Comparison of ENCODE assay signal across 1 cellular context in the genomic region with DNA sequence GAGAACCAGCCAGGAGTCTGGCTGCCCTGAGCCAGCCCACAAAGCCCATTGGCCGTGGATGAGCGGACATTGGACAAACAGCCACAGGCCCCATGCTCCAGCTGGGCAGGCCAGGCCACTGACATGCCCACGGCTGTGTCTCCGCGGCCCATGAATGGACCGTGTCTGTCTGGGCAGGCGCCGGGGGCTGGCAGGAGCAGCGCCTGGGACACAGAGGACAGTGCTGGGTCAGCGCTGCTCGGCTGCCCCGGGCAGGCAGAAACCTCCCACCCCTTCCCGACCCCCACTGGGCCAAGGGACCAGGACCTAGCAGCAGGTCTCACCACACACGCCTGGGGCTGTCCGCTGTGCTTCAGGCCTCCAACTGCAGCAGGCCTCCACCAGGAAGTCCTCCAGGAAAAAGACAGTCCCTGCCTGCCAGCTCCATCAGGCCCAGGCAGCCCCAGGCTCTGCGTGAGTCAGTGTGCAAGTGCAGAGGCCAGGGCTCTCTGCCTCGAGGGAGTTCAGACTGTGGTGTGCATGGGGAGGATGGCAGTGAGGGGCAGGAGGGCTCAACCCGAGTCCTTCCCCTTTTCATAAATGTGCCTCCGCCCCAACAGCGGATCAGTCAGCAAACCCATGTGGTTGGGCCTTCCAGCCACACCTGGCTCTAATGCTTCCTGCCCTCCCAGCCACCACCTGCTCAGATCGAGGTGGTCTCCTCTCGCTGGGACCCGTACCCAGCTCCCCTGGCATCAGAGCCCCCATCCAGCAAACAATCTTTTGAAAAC.
TF ChIP-seq lines count a peak whose summit lies in the region.

No MANE protein-coding gene starts in this region.

TF ChIP-seq in HepG2, 621 proteins besides CTCF, POLR2A, EP300 and RAD21 (continued from another document and continues in another):
- TF ChIP-seq TBX2 (CRISPR knock-in tag; IDR thresholded peaks at IDR 0.05; ENCODE audit: borderline replicate concordance) (0 out of 2 replicates have a peak, but pooled peaks have one; percentile 24), HNF4G (IDR thresholded peaks at IDR 0.05; ENCODE audit: borderline replicate concordance, low read depth, low read length) (no peak), HNF4G (CRISPR knock-in tag; IDR thresholded peaks at IDR 0.05; ENCODE audit: borderline replicate concordance, low read depth) (0 out of 2 replicates have a peak, but pooled peaks have one; percentile 52), MYC (CRISPR knock-in tag; IDR thresholded peaks at IDR 0.05; ENCODE audit: borderline replicate concordance) (peak; percentile 3), PHF8 (CRISPR knock-in tag; IDR thresholded peaks at IDR 0.05) (peak; percentile 64), ZNF317 (CRISPR knock-in tag; IDR thresholded peaks at IDR 0.05) (no peak; the same call in 1 of the 2 replicates), KAT8 (CRISPR knock-in tag; IDR thresholded peaks at IDR 0.05) (no peak), ZNF24 (IDR thresholded peaks at IDR 0.05) (no peak), RFX3 (CRISPR knock-in tag; IDR thresholded peaks at IDR 0.05) (no peak), ZNF292 (CRISPR knock-in tag; IDR thresholded peaks at IDR 0.05; ENCODE audit: borderline replicate concordance, low read depth) (no peak; the same call in 1 of the 2 replicates), HIVEP1 (CRISPR knock-in tag; IDR thresholded peaks at IDR 0.05) (no peak), POLR2G (IDR thresholded peaks at IDR 0.05; ENCODE audit: low read depth, low read length) (peak; percentile 62; the same call in 1 of the 2 replicates), ZNF709 (CRISPR knock-in tag; IDR thresholded peaks at IDR 0.05) (no peak)
- TF ChIP-seq, protein P1, sequence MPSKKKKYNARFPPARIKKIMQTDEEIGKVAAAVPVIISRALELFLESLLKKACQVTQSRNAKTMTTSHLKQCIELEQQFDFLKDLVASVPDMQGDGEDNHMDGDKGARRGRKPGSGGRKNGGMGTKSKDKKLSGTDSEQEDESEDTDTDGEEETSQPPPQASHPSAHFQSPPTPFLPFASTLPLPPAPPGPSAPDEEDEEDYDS (CRISPR knock-in tag; IDR thresholded peaks at IDR 0.05), result no peak
- TF ChIP-seq, protein P2, sequence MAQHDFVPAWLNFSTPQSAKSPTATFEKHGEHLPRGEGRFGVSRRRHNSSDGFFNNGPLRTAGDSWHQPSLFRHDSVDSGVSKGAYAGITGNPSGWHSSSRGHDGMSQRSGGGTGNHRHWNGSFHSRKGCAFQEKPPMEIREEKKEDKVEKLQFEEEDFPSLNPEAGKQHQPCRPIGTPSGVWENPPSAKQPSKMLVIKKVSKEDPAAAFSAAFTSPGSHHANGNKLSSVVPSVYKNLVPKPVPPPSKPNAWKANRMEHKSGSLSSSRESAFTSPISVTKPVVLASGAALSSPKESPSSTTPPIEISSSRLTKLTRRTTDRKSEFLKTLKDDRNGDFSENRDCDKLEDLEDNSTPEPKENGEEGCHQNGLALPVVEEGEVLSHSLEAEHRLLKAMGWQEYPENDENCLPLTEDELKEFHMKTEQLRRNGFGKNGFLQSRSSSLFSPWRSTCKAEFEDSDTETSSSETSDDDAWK (CRISPR knock-in tag; IDR thresholded peaks at IDR 0.05), result no peak
- TF ChIP-seq, protein P3, sequence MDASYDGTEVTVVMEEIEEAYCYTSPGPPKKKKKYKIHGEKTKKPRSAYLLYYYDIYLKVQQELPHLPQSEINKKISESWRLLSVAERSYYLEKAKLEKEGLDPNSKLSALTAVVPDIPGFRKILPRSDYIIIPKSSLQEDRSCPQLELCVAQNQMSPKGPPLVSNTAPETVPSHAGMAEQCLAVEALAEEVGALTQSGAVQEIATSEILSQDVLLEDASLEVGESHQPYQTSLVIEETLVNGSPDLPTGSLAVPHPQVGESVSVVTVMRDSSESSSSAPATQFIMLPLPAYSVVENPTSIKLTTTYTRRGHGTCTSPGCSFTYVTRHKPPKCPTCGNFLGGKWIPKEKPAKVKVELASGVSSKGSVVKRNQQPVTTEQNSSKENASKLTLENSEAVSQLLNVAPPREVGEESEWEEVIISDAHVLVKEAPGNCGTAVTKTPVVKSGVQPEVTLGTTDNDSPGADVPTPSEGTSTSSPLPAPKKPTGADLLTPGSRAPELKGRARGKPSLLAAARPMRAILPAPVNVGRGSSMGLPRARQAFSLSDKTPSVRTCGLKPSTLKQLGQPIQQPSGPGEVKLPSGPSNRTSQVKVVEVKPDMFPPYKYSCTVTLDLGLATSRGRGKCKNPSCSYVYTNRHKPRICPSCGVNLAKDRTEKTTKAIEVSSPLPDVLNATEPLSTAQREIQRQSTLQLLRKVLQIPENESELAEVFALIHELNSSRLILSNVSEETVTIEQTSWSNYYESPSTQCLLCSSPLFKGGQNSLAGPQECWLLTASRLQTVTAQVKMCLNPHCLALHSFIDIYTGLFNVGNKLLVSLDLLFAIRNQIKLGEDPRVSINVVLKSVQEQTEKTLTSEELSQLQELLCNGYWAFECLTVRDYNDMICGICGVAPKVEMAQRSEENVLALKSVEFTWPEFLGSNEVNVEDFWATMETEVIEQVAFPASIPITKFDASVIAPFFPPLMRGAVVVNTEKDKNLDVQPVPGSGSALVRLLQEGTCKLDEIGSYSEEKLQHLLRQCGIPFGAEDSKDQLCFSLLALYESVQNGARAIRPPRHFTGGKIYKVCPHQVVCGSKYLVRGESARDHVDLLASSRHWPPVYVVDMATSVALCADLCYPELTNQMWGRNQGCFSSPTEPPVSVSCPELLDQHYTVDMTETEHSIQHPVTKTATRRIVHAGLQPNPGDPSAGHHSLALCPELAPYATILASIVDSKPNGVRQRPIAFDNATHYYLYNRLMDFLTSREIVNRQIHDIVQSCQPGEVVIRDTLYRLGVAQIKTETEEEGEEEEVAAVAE (CRISPR knock-in tag; IDR thresholded peaks at IDR 0.05; ENCODE audit: borderline replicate concordance), result no peak
- TF ChIP-seq, protein P4, sequence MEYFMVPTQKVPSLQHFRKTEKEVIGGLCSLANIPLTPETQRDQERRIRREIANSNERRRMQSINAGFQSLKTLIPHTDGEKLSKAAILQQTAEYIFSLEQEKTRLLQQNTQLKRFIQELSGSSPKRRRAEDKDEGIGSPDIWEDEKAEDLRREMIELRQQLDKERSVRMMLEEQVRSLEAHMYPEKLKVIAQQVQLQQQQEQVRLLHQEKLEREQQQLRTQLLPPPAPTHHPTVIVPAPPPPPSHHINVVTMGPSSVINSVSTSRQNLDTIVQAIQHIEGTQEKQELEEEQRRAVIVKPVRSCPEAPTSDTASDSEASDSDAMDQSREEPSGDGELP (IDR thresholded peaks at IDR 0.05; ENCODE audit: borderline replicate concordance, low read depth), result peak; percentile 84; the same call in 1 of the 2 replicates
- TF ChIP-seq, protein P5, sequence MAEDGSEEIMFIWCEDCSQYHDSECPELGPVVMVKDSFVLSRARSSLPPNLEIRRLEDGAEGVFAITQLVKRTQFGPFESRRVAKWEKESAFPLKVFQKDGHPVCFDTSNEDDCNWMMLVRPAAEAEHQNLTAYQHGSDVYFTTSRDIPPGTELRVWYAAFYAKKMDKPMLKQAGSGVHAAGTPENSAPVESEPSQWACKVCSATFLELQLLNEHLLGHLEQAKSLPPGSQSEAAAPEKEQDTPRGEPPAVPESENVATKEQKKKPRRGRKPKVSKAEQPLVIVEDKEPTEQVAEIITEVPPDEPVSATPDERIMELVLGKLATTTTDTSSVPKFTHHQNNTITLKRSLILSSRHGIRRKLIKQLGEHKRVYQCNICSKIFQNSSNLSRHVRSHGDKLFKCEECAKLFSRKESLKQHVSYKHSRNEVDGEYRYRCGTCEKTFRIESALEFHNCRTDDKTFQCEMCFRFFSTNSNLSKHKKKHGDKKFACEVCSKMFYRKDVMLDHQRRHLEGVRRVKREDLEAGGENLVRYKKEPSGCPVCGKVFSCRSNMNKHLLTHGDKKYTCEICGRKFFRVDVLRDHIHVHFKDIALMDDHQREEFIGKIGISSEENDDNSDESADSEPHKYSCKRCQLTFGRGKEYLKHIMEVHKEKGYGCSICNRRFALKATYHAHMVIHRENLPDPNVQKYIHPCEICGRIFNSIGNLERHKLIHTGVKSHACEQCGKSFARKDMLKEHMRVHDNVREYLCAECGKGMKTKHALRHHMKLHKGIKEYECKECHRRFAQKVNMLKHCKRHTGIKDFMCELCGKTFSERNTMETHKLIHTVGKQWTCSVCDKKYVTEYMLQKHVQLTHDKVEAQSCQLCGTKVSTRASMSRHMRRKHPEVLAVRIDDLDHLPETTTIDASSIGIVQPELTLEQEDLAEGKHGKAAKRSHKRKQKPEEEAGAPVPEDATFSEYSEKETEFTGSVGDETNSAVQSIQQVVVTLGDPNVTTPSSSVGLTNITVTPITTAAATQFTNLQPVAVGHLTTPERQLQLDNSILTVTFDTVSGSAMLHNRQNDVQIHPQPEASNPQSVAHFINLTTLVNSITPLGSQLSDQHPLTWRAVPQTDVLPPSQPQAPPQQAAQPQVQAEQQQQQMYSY (CRISPR knock-in tag; IDR thresholded peaks at IDR 0.05), result no peak
- TF ChIP-seq, protein P6, sequence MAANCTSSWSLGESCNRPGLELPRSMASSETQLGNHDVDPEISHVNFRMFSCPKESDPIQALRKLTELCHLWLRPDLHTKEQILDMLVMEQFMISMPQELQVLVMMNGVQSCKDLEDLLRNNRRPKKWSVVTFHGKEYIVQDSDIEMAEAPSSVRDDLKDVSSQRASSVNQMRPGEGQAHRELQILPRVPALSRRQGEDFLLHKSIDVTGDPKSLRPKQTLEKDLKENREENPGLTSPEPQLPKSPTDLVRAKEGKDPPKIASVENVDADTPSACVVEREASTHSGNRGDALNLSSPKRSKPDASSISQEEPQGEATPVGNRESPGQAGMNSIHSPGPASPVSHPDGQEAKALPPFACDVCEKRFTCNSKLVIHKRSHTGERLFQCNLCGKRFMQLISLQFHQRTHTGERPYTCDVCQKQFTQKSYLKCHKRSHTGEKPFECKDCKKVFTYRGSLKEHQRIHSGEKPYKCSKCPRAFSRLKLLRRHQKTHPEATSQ (CRISPR knock-in tag; IDR thresholded peaks at IDR 0.05; ENCODE audit: borderline replicate concordance), result no peak
- TF ChIP-seq, protein P7, sequence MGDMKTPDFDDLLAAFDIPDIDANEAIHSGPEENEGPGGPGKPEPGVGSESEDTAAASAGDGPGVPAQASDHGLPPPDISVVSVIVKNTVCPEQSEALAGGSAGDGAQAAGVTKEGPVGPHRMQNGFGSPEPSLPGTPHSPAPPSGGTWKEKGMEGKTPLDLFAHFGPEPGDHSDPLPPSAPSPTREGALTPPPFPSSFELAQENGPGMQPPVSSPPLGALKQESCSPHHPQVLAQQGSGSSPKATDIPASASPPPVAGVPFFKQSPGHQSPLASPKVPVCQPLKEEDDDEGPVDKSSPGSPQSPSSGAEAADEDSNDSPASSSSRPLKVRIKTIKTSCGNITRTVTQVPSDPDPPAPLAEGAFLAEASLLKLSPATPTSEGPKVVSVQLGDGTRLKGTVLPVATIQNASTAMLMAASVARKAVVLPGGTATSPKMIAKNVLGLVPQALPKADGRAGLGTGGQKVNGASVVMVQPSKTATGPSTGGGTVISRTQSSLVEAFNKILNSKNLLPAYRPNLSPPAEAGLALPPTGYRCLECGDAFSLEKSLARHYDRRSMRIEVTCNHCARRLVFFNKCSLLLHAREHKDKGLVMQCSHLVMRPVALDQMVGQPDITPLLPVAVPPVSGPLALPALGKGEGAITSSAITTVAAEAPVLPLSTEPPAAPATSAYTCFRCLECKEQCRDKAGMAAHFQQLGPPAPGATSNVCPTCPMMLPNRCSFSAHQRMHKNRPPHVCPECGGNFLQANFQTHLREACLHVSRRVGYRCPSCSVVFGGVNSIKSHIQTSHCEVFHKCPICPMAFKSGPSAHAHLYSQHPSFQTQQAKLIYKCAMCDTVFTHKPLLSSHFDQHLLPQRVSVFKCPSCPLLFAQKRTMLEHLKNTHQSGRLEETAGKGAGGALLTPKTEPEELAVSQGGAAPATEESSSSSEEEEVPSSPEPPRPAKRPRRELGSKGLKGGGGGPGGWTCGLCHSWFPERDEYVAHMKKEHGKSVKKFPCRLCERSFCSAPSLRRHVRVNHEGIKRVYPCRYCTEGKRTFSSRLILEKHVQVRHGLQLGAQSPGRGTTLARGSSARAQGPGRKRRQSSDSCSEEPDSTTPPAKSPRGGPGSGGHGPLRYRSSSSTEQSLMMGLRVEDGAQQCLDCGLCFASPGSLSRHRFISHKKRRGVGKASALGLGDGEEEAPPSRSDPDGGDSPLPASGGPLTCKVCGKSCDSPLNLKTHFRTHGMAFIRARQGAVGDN (CRISPR knock-in tag; IDR thresholded peaks at IDR 0.05), result peak; percentile 90
- TF ChIP-seq, protein P8, sequence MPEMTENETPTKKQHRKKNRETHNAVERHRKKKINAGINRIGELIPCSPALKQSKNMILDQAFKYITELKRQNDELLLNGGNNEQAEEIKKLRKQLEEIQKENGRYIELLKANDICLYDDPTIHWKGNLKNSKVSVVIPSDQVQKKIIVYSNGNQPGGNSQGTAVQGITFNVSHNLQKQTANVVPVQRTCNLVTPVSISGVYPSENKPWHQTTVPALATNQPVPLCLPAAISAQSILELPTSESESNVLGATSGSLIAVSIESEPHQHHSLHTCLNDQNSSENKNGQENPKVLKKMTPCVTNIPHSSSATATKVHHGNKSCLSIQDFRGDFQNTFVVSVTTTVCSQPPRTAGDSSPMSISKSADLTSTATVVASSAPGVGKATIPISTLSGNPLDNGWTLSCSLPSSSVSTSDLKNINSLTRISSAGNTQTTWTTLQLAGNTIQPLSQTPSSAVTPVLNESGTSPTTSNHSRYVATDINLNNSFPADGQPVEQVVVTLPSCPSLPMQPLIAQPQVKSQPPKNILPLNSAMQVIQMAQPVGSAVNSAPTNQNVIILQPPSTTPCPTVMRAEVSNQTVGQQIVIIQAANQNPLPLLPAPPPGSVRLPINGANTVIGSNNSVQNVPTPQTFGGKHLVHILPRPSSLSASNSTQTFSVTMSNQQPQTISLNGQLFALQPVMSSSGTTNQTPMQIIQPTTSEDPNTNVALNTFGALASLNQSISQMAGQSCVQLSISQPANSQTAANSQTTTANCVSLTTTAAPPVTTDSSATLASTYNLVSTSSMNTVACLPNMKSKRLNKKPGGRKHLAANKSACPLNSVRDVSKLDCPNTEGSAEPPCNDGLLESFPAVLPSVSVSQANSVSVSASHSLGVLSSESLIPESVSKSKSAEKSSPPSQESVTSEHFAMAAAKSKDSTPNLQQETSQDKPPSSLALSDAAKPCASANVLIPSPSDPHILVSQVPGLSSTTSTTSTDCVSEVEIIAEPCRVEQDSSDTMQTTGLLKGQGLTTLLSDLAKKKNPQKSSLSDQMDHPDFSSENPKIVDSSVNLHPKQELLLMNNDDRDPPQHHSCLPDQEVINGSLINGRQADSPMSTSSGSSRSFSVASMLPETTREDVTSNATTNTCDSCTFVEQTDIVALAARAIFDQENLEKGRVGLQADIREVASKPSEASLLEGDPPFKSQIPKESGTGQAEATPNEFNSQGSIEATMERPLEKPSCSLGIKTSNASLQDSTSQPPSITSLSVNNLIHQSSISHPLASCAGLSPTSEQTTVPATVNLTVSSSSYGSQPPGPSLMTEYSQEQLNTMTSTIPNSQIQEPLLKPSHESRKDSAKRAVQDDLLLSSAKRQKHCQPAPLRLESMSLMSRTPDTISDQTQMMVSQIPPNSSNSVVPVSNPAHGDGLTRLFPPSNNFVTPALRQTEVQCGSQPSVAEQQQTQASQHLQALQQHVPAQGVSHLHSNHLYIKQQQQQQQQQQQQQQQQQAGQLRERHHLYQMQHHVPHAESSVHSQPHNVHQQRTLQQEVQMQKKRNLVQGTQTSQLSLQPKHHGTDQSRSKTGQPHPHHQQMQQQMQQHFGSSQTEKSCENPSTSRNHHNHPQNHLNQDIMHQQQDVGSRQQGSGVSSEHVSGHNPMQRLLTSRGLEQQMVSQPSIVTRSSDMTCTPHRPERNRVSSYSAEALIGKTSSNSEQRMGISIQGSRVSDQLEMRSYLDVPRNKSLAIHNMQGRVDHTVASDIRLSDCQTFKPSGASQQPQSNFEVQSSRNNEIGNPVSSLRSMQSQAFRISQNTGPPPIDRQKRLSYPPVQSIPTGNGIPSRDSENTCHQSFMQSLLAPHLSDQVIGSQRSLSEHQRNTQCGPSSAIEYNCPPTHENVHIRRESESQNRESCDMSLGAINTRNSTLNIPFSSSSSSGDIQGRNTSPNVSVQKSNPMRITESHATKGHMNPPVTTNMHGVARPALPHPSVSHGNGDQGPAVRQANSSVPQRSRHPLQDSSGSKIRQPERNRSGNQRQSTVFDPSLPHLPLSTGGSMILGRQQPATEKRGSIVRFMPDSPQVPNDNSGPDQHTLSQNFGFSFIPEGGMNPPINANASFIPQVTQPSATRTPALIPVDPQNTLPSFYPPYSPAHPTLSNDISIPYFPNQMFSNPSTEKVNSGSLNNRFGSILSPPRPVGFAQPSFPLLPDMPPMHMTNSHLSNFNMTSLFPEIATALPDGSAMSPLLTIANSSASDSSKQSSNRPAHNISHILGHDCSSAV (CRISPR knock-in tag; IDR thresholded peaks at IDR 0.05; ENCODE audit: borderline replicate concordance), result no peak
